In genomic region chr6:142809947-142810346, GRCh38 we compare ENCODE assay signal across 26 cellular contexts.
"Had no signal": no experiment of that assay in that cellular context is flagged by ENCODE, and none has a peak within 500 bp of the region (broad histone marks: within the 10 kb centered on the region; RNA-seq: fewer than 3 reads in every experiment).

No MANE protein-coding gene starts in this region.

- H3K4me3 Mint-ChIP-seq: activated naive CD4-positive, alpha-beta T cell treated with anti-CD3 and anti-CD28 coated beads, Interleukin-2, amount 10 ng/mL, durations not matched to agents 7 days and 5 days; effector memory CD8-positive, alpha-beta T cell had no signal

- H3K27ac Mint-ChIP-seq: activated naive CD4-positive, alpha-beta T cell treated with anti-CD3 and anti-CD28 coated beads, Interleukin-2, amount 10 ng/mL, durations not matched to agents 7 days and 5 days; activated naive CD8-positive, alpha-beta T cell treated with anti-CD3 and anti-CD28 coated beads, Interleukin-2, amount 10 ng/mL, durations not matched to agents 7 days and 5 days had no signal

- H3K4me3 ChIP-seq: coronary artery, esophagus muscularis mucosa, gastrocnemius medialis, heart left ventricle had no signal

- H3K27me3 ChIP-seq: brain microvascular endothelial cell, esophagus muscularis mucosa, foreskin keratinocyte, gastrocnemius medialis, heart left ventricle had no signal

- H3K9me3 ChIP-seq: esophagus muscularis mucosa, gastrocnemius medialis, heart left ventricle had no signal

- DNase-seq: activated CD4-positive, alpha-beta T cell treated with anti-CD3 and anti-CD28 coated beads for 4 hours; activated CD4-positive, alpha-beta T cell treated with anti-CD3 and anti-CD28 coated beads, Interleukin-2, amount 50 U/mL, for 1 hour; activated CD4-positive, alpha-beta T cell treated with anti-CD3 and anti-CD28 coated beads, Interleukin-2, amount 50 U/mL, for 48 hours; activated CD4-positive, CD25-positive, alpha-beta regulatory T cell; activated CD4-positive, CD25-positive, alpha-beta regulatory T cell treated with anti-CD3 and anti-CD28 coated beads, Interleukin-2, amount 50 U/mL, for 72 hours; activated CD8-positive, alpha-beta memory T cell treated with anti-CD3 and anti-CD28 coated beads, Interleukin-2, amount 50 U/mL, for 48 hours; activated effector memory CD4-positive, alpha-beta T cell treated with anti-CD3 and anti-CD28 coated beads, Interleukin-2, amount 50 U/mL, for 16 hours; activated naive CD4-positive, alpha-beta T cell treated with anti-CD3 and anti-CD28 coated beads, Interleukin-2, amount 10 ng/mL, durations not matched to agents 7 days and 5 days; activated naive CD8-positive, alpha-beta T cell treated with anti-CD3 and anti-CD28 coated beads, Interleukin-2, amount 10 ng/mL, durations not matched to agents 7 days and 5 days; activated T-cell treated with anti-CD3 and anti-CD28 coated beads, Interleukin-2, amount 50 U/mL, for 48 hours; amniotic stem cell; brain microvascular endothelial cell; dermis blood vessel endothelial cell; effector CD4-positive, alpha-beta T cell; effector memory CD8-positive, alpha-beta T cell; erythroblast; foreskin keratinocyte; gastrocnemius medialis; glutamatergic neuron; heart left ventricle; T-helper 2 cell had no signal

- H3K27me3 Mint-ChIP-seq: activated naive CD4-positive, alpha-beta T cell treated with anti-CD3 and anti-CD28 coated beads, Interleukin-2, amount 10 ng/mL, durations not matched to agents 7 days and 5 days; activated naive CD8-positive, alpha-beta T cell treated with anti-CD3 and anti-CD28 coated beads, Interleukin-2, amount 10 ng/mL, durations not matched to agents 7 days and 5 days; central memory CD8-positive, alpha-beta T cell; effector memory CD8-positive, alpha-beta T cell had no signal

- H3K36me3 ChIP-seq: brain microvascular endothelial cell, esophagus muscularis mucosa, gastrocnemius medialis, heart left ventricle had no signal

- H3K9me3 Mint-ChIP-seq: activated naive CD8-positive, alpha-beta T cell treated with anti-CD3 and anti-CD28 coated beads, Interleukin-2, amount 10 ng/mL, durations not matched to agents 7 days and 5 days; activated T-helper 1 cell treated with anti-CD3 and anti-CD28 coated beads, Interleukin-12 subunit alpha, Interleukin-12 subunit beta, Interleukin-2, Interleukin-4 antibody, amounts not matched to agents 30 ng/mL and 10 ng/mL and 1 ng/mL, durations not matched to agents 14 hours and 24 hours and 36 hours; activated T-helper 2 cell treated with anti-CD3 and anti-CD28 coated beads, Interferon-gamma antibody, Interleukin-2, Interleukin-4, amounts not matched to agents 10 μg/mL and 5 μg/mL and 100 μg/mL, durations not matched to agents 14 hours and 24 hours and 36 hours; central memory CD8-positive, alpha-beta T cell; effector memory CD8-positive, alpha-beta T cell had no signal

- ATAC-seq: effector memory CD8-positive, alpha-beta T cell; foreskin keratinocyte; gastrocnemius medialis; heart left ventricle had no signal

- H3K27ac ChIP-seq: brain microvascular endothelial cell, coronary artery, esophagus muscularis mucosa, foreskin keratinocyte, gastrocnemius medialis, heart left ventricle had no signal

- H3K4me1 ChIP-seq: esophagus muscularis mucosa, foreskin keratinocyte had no signal
